Comparison of ENCODE assay signal across 10 cellular contexts in the genomic region with DNA sequence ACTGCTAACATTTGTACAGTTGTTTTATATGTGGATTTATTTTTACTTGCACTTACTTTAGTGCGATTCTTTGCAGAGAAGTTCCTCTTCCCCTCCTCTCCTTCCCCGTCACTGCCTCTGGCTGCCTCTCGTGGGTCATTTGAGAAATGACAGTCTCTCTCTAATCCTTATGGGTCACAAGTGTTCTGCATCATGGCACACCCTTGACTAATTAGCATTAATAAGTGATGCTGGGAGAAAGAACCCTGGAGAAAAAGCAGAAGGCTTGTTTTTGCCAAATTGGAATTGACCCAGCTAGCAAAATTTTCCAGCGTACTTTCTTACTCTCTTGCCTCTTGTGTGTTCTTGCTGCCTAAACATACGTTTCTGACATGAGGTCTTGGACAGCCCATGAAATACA.
DNase-seq lines count a peak whose midpoint lies in the region; ATAC-seq and TF ChIP-seq lines count a peak whose summit lies in the region.
"Had no signal": no experiment of that assay in that cellular context is flagged by ENCODE, and none has a peak within 500 bp of the region (broad histone marks: within the 10 kb centered on the region; RNA-seq: fewer than 3 reads in every experiment).

No MANE protein-coding gene starts in this region.

- no peaks in the 10 kb centered on the region for H3K36me3 Mint-ChIP-seq in stimulated activated memory B cell treated with anti-CD40 and anti-IgM and Interleukin-4, amounts not matched to agents 10 μg/mL and 1 μg/mL and 100 μg/mL, for 72 hours

- peak overlapping the region; percentile 97 for H3K27ac ChIP-seq in SK-N-SH (ENCODE audit: low read depth in 2 of 2, low read length in 1 of 2)
- H3K27ac ChIP-seq: BLaER1 had no signal

- WGBS in SK-N-SH (ENCODE audit: low lambda C conversion rate) = 54% methylated on average over 5 of the region's 5 CpGs

- no peaks in the 10 kb centered on the region for H3K36me3 ChIP-seq in SK-N-SH (replicated peaks in 1 of 2; ENCODE audit: control insufficient read depth in 1 of 2, insufficient read depth in 2 of 2, low read length in 1 of 2)
- H3K36me3 ChIP-seq: BLaER1 had no signal

- peaks cover 23% of the 10 kb centered on the region for H3K4me1 Mint-ChIP-seq in stimulated activated memory B cell treated with anti-CD40 and anti-IgM and Interleukin-4, amounts not matched to agents 10 μg/mL and 1 μg/mL and 100 μg/mL, for 72 hours

- H3K4me2 ChIP-seq in SK-N-SH = peak overlapping the region; percentile 50; the same call in 1 of the 2 replicates
- H3K4me2 ChIP-seq: BLaER1 had no signal

- H3K9me3 Mint-ChIP-seq in stimulated activated memory B cell treated with anti-CD40 and anti-IgM and Interleukin-4, amounts not matched to agents 10 μg/mL and 1 μg/mL and 100 μg/mL, for 72 hours = no peaks in the 10 kb centered on the region

- H3K27ac Mint-ChIP-seq in stimulated activated memory B cell treated with anti-CD40 and anti-IgM and Interleukin-4, amounts not matched to agents 10 μg/mL and 1 μg/mL and 100 μg/mL, for 72 hours = peak overlapping the region; percentile 48

- no peaks in the 10 kb centered on the region for H3K79me2 ChIP-seq in SK-N-SH (ENCODE audit: insufficient read depth)

- peak overlapping the region; percentile 10 to 39; a peak in 3 of 4 replicates for H3K4me3 ChIP-seq in SK-N-SH (ENCODE audit: low read depth in 2 of 2, low read length in 1 of 2)
- H3K4me3 ChIP-seq: BLaER1, lung had no signal

- DNase-seq in SIG-M5 treated with dmso at 0.1 percent for 504 hours (lab: John Stamatoyannopoulos, UW; ENCODE audit: unreplicated experiment) (peak; percentile 29), SIG-M5 (lab: John Stamatoyannopoulos, UW) (no peak), SK-N-SH (no peak), left cardiac atrium (no peak)
- no peak for DNase-seq in stimulated activated naive CD4-positive, alpha-beta T cell treated with Interleukin-2 at 50 U/mL for 16 hours (lab: John Stamatoyannopoulos, UW)

- peaks cover 38% of the 10 kb centered on the region for H3F3A ChIP-seq in SK-N-SH (replicated peaks; ENCODE audit: insufficient read depth)

- intact Hi-C loops in left cardiac atrium (cut with DNase I) = no loop called here

- no peaks in the 10 kb centered on the region for H3K9me2 ChIP-seq in SK-N-SH

- peak; percentile 81 to 83 for ATAC-seq in left cardiac atrium
- ATAC-seq in stimulated activated memory B cell treated with anti-CD40 and anti-IgM and Interleukin-4, amounts not matched to agents 10 μg/mL and 1 μg/mL and 100 μg/mL, for 72 hours = peak; percentile 75
- ATAC-seq in HG02885 (IDR thresholded peaks at IDR 0.05; ENCODE audit: poor library complexity, unreplicated experiment) = no peak
- no peak for ATAC-seq in GM18517 (IDR thresholded peaks at IDR 0.05; ENCODE audit: unreplicated experiment)

- H4K20me1 ChIP-seq in SK-N-SH (ENCODE audit: insufficient read depth) = no peaks in the 10 kb centered on the region
- H4K20me1 ChIP-seq: BLaER1 had no signal

- peak overlapping the region; percentile 42; the same call in 1 of the 2 replicates for H2AFZ ChIP-seq in SK-N-SH (ENCODE audit: low read depth)

- H3K9ac ChIP-seq in SK-N-SH = peak overlapping the region; percentile 71
- H3K9ac ChIP-seq: BLaER1 had no signal

- H3K9me3 ChIP-seq in SK-N-SH = no peaks in the 10 kb centered on the region
- H3K9me3 ChIP-seq: BLaER1 had no signal

- H3K27me3 Mint-ChIP-seq in stimulated activated memory B cell treated with anti-CD40 and anti-IgM and Interleukin-4, amounts not matched to agents 10 μg/mL and 1 μg/mL and 100 μg/mL, for 72 hours = peaks cover 9% of the 10 kb centered on the region

- TF ChIP-seq EP300 in SK-N-SH (IDR thresholded peaks at IDR 0.05; ENCODE audit: borderline replicate concordance in 1 of 2, low read depth in 1 of 2, low read length in 1 of 2) = no peak

- H3K4me1 ChIP-seq in SK-N-SH (ENCODE audit: control insufficient read depth in 1 of 2, insufficient read depth in 2 of 2, low read depth in 1 of 2, low read length in 1 of 2) = peaks cover 20 to 25% of the 10 kb centered on the region in 2 experiments; a peak in 3 of 4 replicates
- H3K4me1 ChIP-seq: BLaER1 had no signal

- no peak for TF ChIP-seq RAD21 in SK-N-SH (IDR thresholded peaks at IDR 0.05; ENCODE audit: low read length)

- CTCF ChIA-PET in SK-N-SH (lab: Yijun Ruan, JAX) = interaction anchor here (1.0 to 2.4 kb wide), 3 partner anchors 176 to 1194 kb away, joined by 3 to 23 read pairs (median 3); no protein-coding TSS in a partner anchor

- POLR2A ChIA-PET in SK-N-SH (lab: Yijun Ruan, JAX) = no interaction called here

- no peaks in the 10 kb centered on the region for H3K27me3 ChIP-seq in SK-N-SH (ENCODE audit: insufficient read depth)
- H3K27me3 ChIP-seq: BLaER1 had no signal

- H3K4me3 Mint-ChIP-seq in stimulated activated memory B cell treated with anti-CD40 and anti-IgM and Interleukin-4, amounts not matched to agents 10 μg/mL and 1 μg/mL and 100 μg/mL, for 72 hours = no peak overlapping the region

- 0 out of 2 replicates have a peak, but pooled peaks have one; percentile 27 for TF ChIP-seq CTCF in SK-N-SH (IDR thresholded peaks at IDR 0.05)

TF ChIP-seq in SK-N-SH, 30 proteins besides CTCF, POLR2A, EP300 and RAD21:
- no peak for TF ChIP-seq MXI1 (IDR thresholded peaks at IDR 0.05; ENCODE audit: low read depth, low read length)
- TF ChIP-seq, protein P1, sequence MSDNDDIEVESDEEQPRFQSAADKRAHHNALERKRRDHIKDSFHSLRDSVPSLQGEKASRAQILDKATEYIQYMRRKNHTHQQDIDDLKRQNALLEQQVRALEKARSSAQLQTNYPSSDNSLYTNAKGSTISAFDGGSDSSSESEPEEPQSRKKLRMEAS (IDR thresholded peaks at IDR 0.05; ENCODE audit: low read depth) = no peak
- TF ChIP-seq JUND (IDR thresholded peaks at IDR 0.05) = no peak
- peak; percentile 59 for TF ChIP-seq TCF12 (IDR thresholded peaks at IDR 0.05)
- no peak for TF ChIP-seq FOXM1 (IDR thresholded peaks at IDR 0.05; ENCODE audit: low read depth)
- TF ChIP-seq, protein P2, sequence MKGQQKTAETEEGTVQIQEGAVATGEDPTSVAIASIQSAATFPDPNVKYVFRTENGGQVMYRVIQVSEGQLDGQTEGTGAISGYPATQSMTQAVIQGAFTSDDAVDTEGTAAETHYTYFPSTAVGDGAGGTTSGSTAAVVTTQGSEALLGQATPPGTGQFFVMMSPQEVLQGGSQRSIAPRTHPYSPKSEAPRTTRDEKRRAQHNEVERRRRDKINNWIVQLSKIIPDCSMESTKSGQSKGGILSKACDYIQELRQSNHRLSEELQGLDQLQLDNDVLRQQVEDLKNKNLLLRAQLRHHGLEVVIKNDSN (IDR thresholded peaks at IDR 0.05; ENCODE audit: borderline replicate concordance, low read depth) = no peak
- peak; percentile 42; the same call in 1 of the 2 replicates for TF ChIP-seq NFIC (IDR thresholded peaks at IDR 0.05; ENCODE audit: borderline replicate concordance)
- TF ChIP-seq, protein P3, sequence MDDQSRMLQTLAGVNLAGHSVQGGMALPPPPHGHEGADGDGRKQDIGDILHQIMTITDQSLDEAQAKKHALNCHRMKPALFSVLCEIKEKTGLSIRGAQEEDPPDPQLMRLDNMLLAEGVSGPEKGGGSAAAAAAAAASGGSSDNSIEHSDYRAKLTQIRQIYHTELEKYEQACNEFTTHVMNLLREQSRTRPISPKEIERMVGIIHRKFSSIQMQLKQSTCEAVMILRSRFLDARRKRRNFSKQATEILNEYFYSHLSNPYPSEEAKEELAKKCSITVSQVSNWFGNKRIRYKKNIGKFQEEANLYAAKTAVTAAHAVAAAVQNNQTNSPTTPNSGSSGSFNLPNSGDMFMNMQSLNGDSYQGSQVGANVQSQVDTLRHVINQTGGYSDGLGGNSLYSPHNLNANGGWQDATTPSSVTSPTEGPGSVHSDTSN (IDR thresholded peaks at IDR 0.05) = 0 out of 2 replicates have a peak, but pooled peaks have one; percentile 6
- no peak for TF ChIP-seq RXRA (IDR thresholded peaks at IDR 0.05; ENCODE audit: borderline replicate concordance, low read depth)

Comparison
In these comparisons a context has a peak if more than half of its experiments do, and no peak if none do; other contexts are left out.
1. ATAC-seq: peak in left cardiac atrium (2 of 2) and stimulated activated memory B cell treated with anti-CD40 and anti-IgM and Interleukin-4, amounts not matched to agents 10 μg/mL and 1 μg/mL and 100 μg/mL, for 72 hours (single experiment); none in HG02885 (single experiment) and GM18517 (single experiment).